Comparison of ENCODE assay signal across 12 cellular contexts in the genomic region with DNA sequence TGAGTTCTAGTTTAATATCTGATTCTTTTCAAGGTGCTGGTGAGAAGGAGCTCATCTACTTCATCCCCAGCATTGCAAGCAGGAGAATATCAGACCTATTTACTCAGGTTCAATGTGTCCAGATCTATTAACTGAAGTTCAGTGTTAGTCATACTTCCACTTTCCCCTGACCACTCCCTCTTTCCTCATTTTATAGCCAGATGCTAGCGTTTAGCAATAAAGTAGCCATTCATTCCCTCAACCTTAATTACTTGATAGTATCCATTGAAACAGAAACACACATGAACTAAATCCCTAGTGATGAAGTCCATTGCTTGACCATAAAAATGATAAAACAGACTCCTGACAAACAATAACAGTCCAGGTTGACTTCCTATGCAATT.
DNase-seq lines count a peak whose midpoint lies in the region; ATAC-seq and TF ChIP-seq lines count a peak whose summit lies in the region.
"Had no signal": no experiment of that assay in that cellular context is flagged by ENCODE, and none has a peak within 500 bp of the region (broad histone marks: within the 10 kb centered on the region; RNA-seq: fewer than 3 reads in every experiment).

No MANE protein-coding gene starts in this region.

- H3K36me3 ChIP-seq in BJ (ENCODE audit: control insufficient read depth, insufficient read depth, low read length) (no peaks in the 10 kb centered on the region), testis (ENCODE audit: low read depth, missing control alignments) (no peaks in the 10 kb centered on the region)

- H3K4me1 ChIP-seq in testis, result peaks cover 3% of the 10 kb centered on the region

- CTCF ChIA-PET in BJ (lab: Yijun Ruan, JAX), result interaction anchor here (0.7 to 7.8 kb wide), 24 partner anchors 10 to 433 kb away, joined by 3 to 220 read pairs (median 4); a partner anchor contains a TSS

- H3K4me3 ChIP-seq in BJ (ENCODE audit: low read depth, low read length), result no peak overlapping the region
- H3K4me3 ChIP-seq in cardiac fibroblast (replicated peaks in 1 of 2; ENCODE audit: low read depth in 2 of 2, low read length in 2 of 2), result no peak overlapping the region
- H3K4me3 ChIP-seq in testis, result no peak overlapping the region
- H3K4me3 ChIP-seq: SK-N-MC had no signal

- TF ChIP-seq POLR2A in testis (IDR thresholded peaks at IDR 0.05), result no peak

- H3K9me3 ChIP-seq in testis, result no peaks in the 10 kb centered on the region

- intact Hi-C loops in left colon (cut with DNase I, micrococcal nuclease), result loop anchor here (5.0 to 10.0 kb wide), 3 partner anchors 393 to 495 kb away; a partner anchor contains a TSS
- intact Hi-C loops in testis (cut with DNase I; ENCODE audit: low total_unique reads), result loop anchor here (5.0 to 10.0 kb wide), 2 partner anchors 308 to 385 kb away; no protein-coding TSS in a partner anchor

- POLR2A ChIA-PET in BJ (lab: Charles Lee), result no interaction called here

- TF ChIP-seq CTCF in BJ (IDR thresholded peaks at IDR 0.05; ENCODE audit: insufficient read depth, low read depth, low read length), result no peak
- TF ChIP-seq CTCF in cardiac fibroblast (IDR thresholded peaks at IDR 0.05; ENCODE audit: low read depth, low read length), result no peak
- TF ChIP-seq CTCF in testis (IDR thresholded peaks at IDR 0.05), result no peak

- peak; percentile 65 for DNase-seq in BJ (ENCODE audit: low read depth)
- DNase-seq in LoVo (ENCODE audit: low spot score), result peak; percentile 82
- peak; percentile 41 to 69 for DNase-seq in cardiac fibroblast (ENCODE audit: low read depth in 2 of 2)
- no peak for DNase-seq in left colon
- DNase-seq in testis, result no peak
- DNase-seq in hypothalamus (lab: John Stamatoyannopoulos, UW), result no peak
- DNase-seq: activated B cell treated with CpG ODN at 0.5 μM for 24 hours; activated T-cell treated with anti-CD3 and anti-CD28 coated beads, Interleukin-2, amount 50 U/mL, for 72 hours; stimulated activated CD4-positive, alpha-beta T cell treated with anti-CD3 and anti-CD28 coated beads, Interleukin-2, amount 100 ng/mL, for 24 hours had no signal

- 35 to 41% methylated on average over 1 of the region's 1 CpG for WGBS in testis, 2 donors

- H3K27me3 ChIP-seq in BJ (ENCODE audit: control insufficient read depth, insufficient read depth, low read length) (no peaks in the 10 kb centered on the region), testis (no peaks in the 10 kb centered on the region)

- peak; percentile 94 for ATAC-seq in left colon
- no peak for ATAC-seq in GM18511 (IDR thresholded peaks at IDR 0.05; ENCODE audit: unreplicated experiment)
- no peak for ATAC-seq in GM18907 (IDR thresholded peaks at IDR 0.05; ENCODE audit: unreplicated experiment)

- H3K27ac ChIP-seq in testis, result no peak overlapping the region
- H3K27ac ChIP-seq: SK-N-MC had no signal

Comparison
In these comparisons a context has a peak if more than half of its experiments do, and no peak if none do; other contexts are left out.
1. DNase-seq: peak in BJ (single experiment), LoVo (single experiment) and cardiac fibroblast (2 of 2); none in left colon (0 of 2), testis (single experiment) and hypothalamus (0 of 51).